Comparison of ENCODE assay signal across 9 cellular contexts in genomic region chr4:88859191-88859812, GRCh38.
DNase-seq lines count a peak whose midpoint lies in the region; ATAC-seq and TF ChIP-seq lines count a peak whose summit lies in the region.
"Had no signal": no experiment of that assay in that cellular context is flagged by ENCODE, and none has a peak within 500 bp of the region (broad histone marks: within the 10 kb centered on the region; RNA-seq: fewer than 3 reads in every experiment).

No MANE protein-coding gene starts in this region.

- H2AFZ ChIP-seq in H9 (ENCODE audit: low read length) = no peak overlapping the region
- H2AFZ ChIP-seq in KMS-11 (ENCODE audit: low read depth) = peak overlapping the region; percentile 18; the same call in 1 of the 2 replicates

- H2BK20ac ChIP-seq in H9 (ENCODE audit: low read depth, low read length, poor library complexity, severe bottlenecking) = no peak overlapping the region

- no peak overlapping the region for H3K4me3 ChIP-seq in KMS-11 (IDR thresholded peaks at IDR 0.05; ENCODE audit: insufficient read depth, low read depth, low read length)
- H3K4me3 ChIP-seq in muscle layer of colon (ENCODE audit: low read depth in 1 of 2, low read length in 2 of 2) = no peak overlapping the region

- no peak overlapping the region for H2BK12ac ChIP-seq in H9 (ENCODE audit: insufficient read length, low read depth, low read length)

- no peaks in the 10 kb centered on the region for H3K4me1 ChIP-seq in H9 (ENCODE audit: insufficient read depth, low read length)
- H3K4me1 ChIP-seq in KMS-11 (ENCODE audit: low read depth, poor library complexity, severe bottlenecking) = peaks cover 19% of the 10 kb centered on the region
- peaks cover 10% of the 10 kb centered on the region for H3K4me1 ChIP-seq in muscle layer of colon (ENCODE audit: insufficient read depth, low read length)

- no peak overlapping the region for H4K5ac ChIP-seq in H9 (ENCODE audit: insufficient read length, low read depth, low read length)

- no peaks in the 10 kb centered on the region for H3K79me1 ChIP-seq in H9 (ENCODE audit: insufficient read depth, low read depth, low read length, poor library complexity, severe bottlenecking)

- WGBS in H9 (ENCODE audit: extremely low coverage, insufficient read length, low lambda C conversion rate) = no CpG with 5 or more reads among the region's 3 CpGs

- H3T11ph ChIP-seq in H9 (ENCODE audit: low read length) = no peak overlapping the region

- H3K36me3 ChIP-seq in KMS-11 (ENCODE audit: insufficient read depth) (no peaks in the 10 kb centered on the region), muscle layer of colon (ENCODE audit: insufficient read depth, low read length) (no peaks in the 10 kb centered on the region)

- H3K79me2 ChIP-seq in H9 (ENCODE audit: insufficient read depth, low read length) = no peaks in the 10 kb centered on the region
- H3K79me2 ChIP-seq in KMS-11 (ENCODE audit: insufficient read depth, low read depth) = no peaks in the 10 kb centered on the region

- H3K14ac ChIP-seq in H9 (ENCODE audit: insufficient read depth, low read length) = no peak overlapping the region

- no peak overlapping the region for H3K23ac ChIP-seq in H9 (ENCODE audit: insufficient read length, low read depth, low read length)

- H2BK120ac ChIP-seq in H9 (ENCODE audit: low read depth, low read length, poor library complexity, severe bottlenecking) = no peak overlapping the region

- H3K27ac Mint-ChIP-seq in H9 (peak overlapping the region in 2 of 3 experiments; percentile 69 to 72; a peak in 4 of 7 replicates), osteocyte (ENCODE audit: unreplicated experiment) (no peak overlapping the region)
- no peak overlapping the region for H3K27ac Mint-ChIP-seq in activated T-cell treated with anti-CD3 and anti-CD28 coated beads, Interleukin-2, amount 50 U/mL, for 72 hours
- H3K27ac Mint-ChIP-seq: natural killer cell treated with Interleukin-12 subunit alpha and Interleukin-12 subunit beta and Interleukin-15 and Interleukin-18, amount 100 ng/mL, for 72 hours had no signal

- H2BK5ac ChIP-seq in H9 (ENCODE audit: insufficient read length, low read length) = no peak overlapping the region

- H2AK5ac ChIP-seq in H9 (ENCODE audit: insufficient read length, low read length) = no peak overlapping the region

- H3K23me2 ChIP-seq in H9 (ENCODE audit: insufficient read length, low read depth, low read length, poor library complexity, severe bottlenecking) = no peaks in the 10 kb centered on the region

- DNase-seq in H9 (no peak), osteocyte (ENCODE audit: extremely low spot score, unreplicated experiment) (no peak)
- DNase-seq in activated CD8-positive, alpha-beta memory T cell treated with anti-CD3 and anti-CD28 coated beads, Interleukin-2, amount 50 U/mL, for 48 hours = no peak
- no peak for DNase-seq in activated CD4-positive, CD25-positive, alpha-beta regulatory T cell (lab: John Stamatoyannopoulos, UW)
- no peak for DNase-seq in activated T-cell treated with anti-CD3 and anti-CD28 coated beads, Interleukin-2, amount 50 U/mL, for 72 hours

- H3K27me3 Mint-ChIP-seq in H9 (ENCODE audit: low read depth) (no peaks in the 10 kb centered on the region), osteocyte (ENCODE audit: unreplicated experiment) (no peaks in the 10 kb centered on the region)
- no peaks in the 10 kb centered on the region for H3K27me3 Mint-ChIP-seq in activated T-cell treated with anti-CD3 and anti-CD28 coated beads, Interleukin-2, amount 50 U/mL, for 72 hours (ENCODE audit: low read depth)

- peak; percentile 21 for ATAC-seq in GM18868 (IDR thresholded peaks at IDR 0.05; ENCODE audit: unreplicated experiment)
- no peak for ATAC-seq in activated T-cell treated with anti-CD3 and anti-CD28 coated beads, Interleukin-2, amount 50 U/mL, for 72 hours (replicated peaks in 1 of 2)
- ATAC-seq: natural killer cell treated with Interleukin-12 subunit alpha and Interleukin-12 subunit beta and Interleukin-15 and Interleukin-18, amount 100 ng/mL, for 72 hours had no signal

- no peak overlapping the region for H3K4ac ChIP-seq in H9 (ENCODE audit: low read depth, low read length)

- H3K9me3 ChIP-seq in H9 (ENCODE audit: control insufficient read depth, low read depth, low read length) = no peaks in the 10 kb centered on the region
- no peaks in the 10 kb centered on the region for H3K9me3 ChIP-seq in muscle layer of colon (ENCODE audit: low read length)

- TF ChIP-seq CTCF in H9 (conservative IDR thresholded peaks at IDR 0.05) (no peak), KMS-11 (conservative IDR thresholded peaks at IDR 0.05; ENCODE audit: low read depth, low read length) (no peak), osteocyte (IDR thresholded peaks at IDR 0.05) (no peak)

- no peak overlapping the region for H3K18ac ChIP-seq in H9 (ENCODE audit: insufficient read length, low read depth, low read length)

- no peak overlapping the region for H4K91ac ChIP-seq in H9 (ENCODE audit: insufficient read length, low read depth, low read length)

- peaks cover 4 to 8% of the 10 kb centered on the region in 2 experiments for H3K4me1 Mint-ChIP-seq in H9
- no peaks in the 10 kb centered on the region for H3K4me1 Mint-ChIP-seq in activated T-cell treated with anti-CD3 and anti-CD28 coated beads, Interleukin-2, amount 50 U/mL, for 72 hours (ENCODE audit: low read depth)
- peaks cover 5% of the 10 kb centered on the region for H3K4me1 Mint-ChIP-seq in osteocyte (ENCODE audit: unreplicated experiment)

- no peaks in the 10 kb centered on the region for H3K36me3 Mint-ChIP-seq in H9 (ENCODE audit: insufficient read depth in 1 of 3, low read depth in 3 of 3)
- no peaks in the 10 kb centered on the region for H3K36me3 Mint-ChIP-seq in activated T-cell treated with anti-CD3 and anti-CD28 coated beads, Interleukin-2, amount 50 U/mL, for 72 hours (ENCODE audit: insufficient read depth in 2 of 2)
- H3K36me3 Mint-ChIP-seq in osteocyte (ENCODE audit: unreplicated experiment) = no peaks in the 10 kb centered on the region
- H3K36me3 Mint-ChIP-seq: natural killer cell treated with Interleukin-12 subunit alpha and Interleukin-12 subunit beta and Interleukin-15 and Interleukin-18, amount 100 ng/mL, for 72 hours had no signal

- H4K20me1 ChIP-seq in H9 (ENCODE audit: control insufficient read depth, insufficient read depth, insufficient read length) (no peaks in the 10 kb centered on the region), KMS-11 (ENCODE audit: insufficient read depth) (no peaks in the 10 kb centered on the region)

- H3K9ac ChIP-seq in H9 (ENCODE audit: extremely low read depth, insufficient read length, low read length) = no peak overlapping the region
- no peak overlapping the region for H3K9ac ChIP-seq in KMS-11
- no peak overlapping the region for H3K9ac ChIP-seq in muscle layer of colon (ENCODE audit: low read length)

- H3K27me3 ChIP-seq in H9 (ENCODE audit: insufficient read depth, low read length) (no peaks in the 10 kb centered on the region), KMS-11 (ENCODE audit: insufficient read depth, low read depth) (no peaks in the 10 kb centered on the region), muscle layer of colon (ENCODE audit: control insufficient read depth in 1 of 2, insufficient read depth in 2 of 2, low read length in 2 of 2) (no peaks in the 10 kb centered on the region)

- H3K4me3 Mint-ChIP-seq in H9 = no peak overlapping the region
- no peak overlapping the region for H3K4me3 Mint-ChIP-seq in activated T-cell treated with anti-CD3 and anti-CD28 coated beads, Interleukin-2, amount 50 U/mL, for 72 hours
- H3K4me3 Mint-ChIP-seq in osteocyte (ENCODE audit: unreplicated experiment) = no peak overlapping the region
- H3K4me3 Mint-ChIP-seq: natural killer cell treated with Interleukin-12 subunit alpha and Interleukin-12 subunit beta and Interleukin-15 and Interleukin-18, amount 100 ng/mL, for 72 hours had no signal

- H3K56ac ChIP-seq in H9 (ENCODE audit: insufficient read length, low read depth, low read length) = no peak overlapping the region

- H3K27ac ChIP-seq in H9 (ENCODE audit: insufficient read length, low read depth, low read length) (no peak overlapping the region), KMS-11 (no peak overlapping the region), muscle layer of colon (ENCODE audit: low read depth, low read length) (peak overlapping the region; percentile 59)

- no peak overlapping the region for H2BK15ac ChIP-seq in H9 (ENCODE audit: low read depth, low read length)

- no peak overlapping the region for H4K8ac ChIP-seq in H9 (replicated peaks; ENCODE audit: insufficient read length, low read depth, low read length)

- H3K9me3 Mint-ChIP-seq in H9 (no peaks in the 10 kb centered on the region), osteocyte (ENCODE audit: unreplicated experiment) (no peaks in the 10 kb centered on the region)
- no peaks in the 10 kb centered on the region for H3K9me3 Mint-ChIP-seq in activated T-cell treated with anti-CD3 and anti-CD28 coated beads, Interleukin-2, amount 50 U/mL, for 72 hours
- H3K9me3 Mint-ChIP-seq: natural killer cell treated with Interleukin-12 subunit alpha and Interleukin-12 subunit beta and Interleukin-15 and Interleukin-18, amount 100 ng/mL, for 72 hours had no signal

- no peak overlapping the region for H3K4me2 ChIP-seq in H9 (ENCODE audit: insufficient read depth, insufficient read length, low read length)
- peak overlapping the region; percentile 30; the same call in 1 of the 2 replicates for H3K4me2 ChIP-seq in KMS-11

Comparison
In these comparisons a context has a peak if more than half of its experiments do, and no peak if none do; other contexts are left out.
1. H3K27ac Mint-ChIP-seq: peak in H9 (2 of 3); none in activated T-cell treated with anti-CD3 and anti-CD28 coated beads, Interleukin-2, amount 50 U/mL, for 72 hours (single experiment) and osteocyte (single experiment).